Comparison of ENCODE assay signal across 11 cellular contexts in genomic region chr6:28635547-28636158, GRCh38.
DNase-seq lines count a peak whose midpoint lies in the region; ATAC-seq and TF ChIP-seq lines count a peak whose summit lies in the region.
"Had no signal": no experiment of that assay in that cellular context is flagged by ENCODE, and none has a peak within 500 bp of the region (broad histone marks: within the 10 kb centered on the region; RNA-seq: fewer than 3 reads in every experiment).

No MANE protein-coding gene starts in this region.

- H4K20me1 ChIP-seq in smooth muscle cell (ENCODE audit: low read depth): no peaks in the 10 kb centered on the region

- 3% methylated on average over 20 of the region's 20 CpGs for WGBS in smooth muscle cell (ENCODE audit: low lambda C conversion rate)

- H3K4me1 Mint-ChIP-seq in activated CD4-positive, alpha-beta T cell treated with anti-CD3 and anti-CD28 coated beads, Interleukin-2, amount 10 ng/mL, durations not matched to agents 24 days and 14 days: peaks cover 6% of the 10 kb centered on the region

- no peak overlapping the region for H3K9ac ChIP-seq in smooth muscle cell (ENCODE audit: low read depth)

- peaks cover 21% of the 10 kb centered on the region for H3K27me3 ChIP-seq in smooth muscle cell (ENCODE audit: low read depth)

- H3K9me3 ChIP-seq in smooth muscle cell (replicated peaks; ENCODE audit: low read depth): no peaks in the 10 kb centered on the region
- H3K9me3 ChIP-seq: Caco-2 had no signal

- H3K36me3 ChIP-seq in smooth muscle cell (ENCODE audit: low read depth): no peaks in the 10 kb centered on the region

- H3K27ac ChIP-seq in smooth muscle cell (ENCODE audit: low read depth): no peak overlapping the region

- DNase-seq in activated CD4-positive, alpha-beta T cell treated with anti-CD3 and anti-CD28 coated beads, Interleukin-2, amount 10 ng/mL, durations not matched to agents 24 days and 14 days: no peak
- DNase-seq in activated CD4-positive, alpha-beta T cell treated with anti-CD3 and anti-CD28 coated beads for 4 hours: no peak
- no peak for DNase-seq in fibroblast of pulmonary artery (ENCODE audit: low read depth)
- DNase-seq in smooth muscle cell (lab: John Stamatoyannopoulos, UW; ENCODE audit: unreplicated experiment): no peak
- DNase-seq in activated gamma-delta T cell treated with Interleukin-2 at 50 U/mL for 16 hours: no peak
- no peak for DNase-seq in NCI-H526 treated with DMSO at 0.1 percent for 48 hours (lab: John Stamatoyannopoulos, UW)
- DNase-seq: Caco-2; central memory CD4-positive, alpha-beta T cell had no signal

- peak overlapping the region; percentile 66 for H3K4me3 Mint-ChIP-seq in activated CD4-positive, alpha-beta T cell treated with anti-CD3 and anti-CD28 coated beads, Interleukin-2, amount 10 ng/mL, durations not matched to agents 24 days and 14 days
- H3K4me3 Mint-ChIP-seq: stimulated activated effector memory CD8-positive, alpha-beta T cell treated with anti-CD3 and anti-CD28 coated beads, Interleukin-12 subunit alpha, Interleukin-12 subunit beta, amount 100 ng/mL, for 72 hours had no signal

- peaks cover 13% of the 10 kb centered on the region for H3K9me3 Mint-ChIP-seq in activated CD4-positive, alpha-beta T cell treated with anti-CD3 and anti-CD28 coated beads, Interleukin-2, amount 10 ng/mL, durations not matched to agents 24 days and 14 days
- H3K9me3 Mint-ChIP-seq: stimulated activated effector memory CD8-positive, alpha-beta T cell treated with anti-CD3 and anti-CD28 coated beads, Interleukin-12 subunit alpha, Interleukin-12 subunit beta, amount 100 ng/mL, for 72 hours had no signal

- H3K4me3 ChIP-seq in fibroblast of pulmonary artery (replicated peaks; ENCODE audit: low read depth, low read length) (peak overlapping the region; percentile 47), smooth muscle cell (peak overlapping the region; percentile 54)

- no peaks in the 10 kb centered on the region for H3F3A ChIP-seq in smooth muscle cell (ENCODE audit: low read depth)

- peak overlapping the region; percentile 20 for H3K27ac Mint-ChIP-seq in activated CD4-positive, alpha-beta T cell treated with anti-CD3 and anti-CD28 coated beads, Interleukin-2, amount 10 ng/mL, durations not matched to agents 24 days and 14 days
- H3K27ac Mint-ChIP-seq: stimulated activated effector memory CD8-positive, alpha-beta T cell treated with anti-CD3 and anti-CD28 coated beads, Interleukin-12 subunit alpha, Interleukin-12 subunit beta, amount 100 ng/mL, for 72 hours had no signal

- H2AFZ ChIP-seq in smooth muscle cell (ENCODE audit: low read depth): peak overlapping the region; percentile 83

- TF ChIP-seq CTCF in fibroblast of pulmonary artery (IDR thresholded peaks at IDR 0.05; ENCODE audit: low read length, missing control alignments) (no peak), smooth muscle cell (IDR thresholded peaks at IDR 0.05; ENCODE audit: borderline replicate concordance, insufficient read depth, poor library complexity, severe bottlenecking) (no peak)

- no peaks in the 10 kb centered on the region for H3K4me1 ChIP-seq in smooth muscle cell (ENCODE audit: low read depth)
- H3K4me1 ChIP-seq: Caco-2 had no signal

- H3K27me3 Mint-ChIP-seq in activated CD4-positive, alpha-beta T cell treated with anti-CD3 and anti-CD28 coated beads, Interleukin-2, amount 10 ng/mL, durations not matched to agents 24 days and 14 days: peaks cover 58% of the 10 kb centered on the region

- ATAC-seq in SK-N-SH treated with all-trans-retinoic acid at 6 μM for 48 hours (peak; percentile 50), HG03139 (IDR thresholded peaks at IDR 0.05; ENCODE audit: unreplicated experiment) (no peak)
- ATAC-seq: stimulated activated effector memory CD8-positive, alpha-beta T cell treated with anti-CD3 and anti-CD28 coated beads, Interleukin-12 subunit alpha, Interleukin-12 subunit beta, amount 100 ng/mL, for 72 hours had no signal

- peak overlapping the region; percentile 92 for H3K4me2 ChIP-seq in smooth muscle cell

- no peaks in the 10 kb centered on the region for H3K36me3 Mint-ChIP-seq in activated CD4-positive, alpha-beta T cell treated with anti-CD3 and anti-CD28 coated beads, Interleukin-2, amount 10 ng/mL, durations not matched to agents 24 days and 14 days (ENCODE audit: low read depth)
- H3K36me3 Mint-ChIP-seq: stimulated activated effector memory CD8-positive, alpha-beta T cell treated with anti-CD3 and anti-CD28 coated beads, Interleukin-12 subunit alpha, Interleukin-12 subunit beta, amount 100 ng/mL, for 72 hours had no signal

- intact Hi-C loops in activated CD4-positive, alpha-beta T cell treated with anti-CD3 and anti-CD28 coated beads, Interleukin-2, amount 10 ng/mL, durations not matched to agents 24 days and 14 days (cut with micrococcal nuclease): no loop called here

- no peaks in the 10 kb centered on the region for H3K79me2 ChIP-seq in smooth muscle cell (ENCODE audit: low read depth)

TF ChIP-seq in SK-N-SH treated with all-trans-retinoic acid at 6 μM for 48 hours, 23 proteins besides CTCF, POLR2A, EP300 and RAD21:
- TF ChIP-seq, protein P1, sequence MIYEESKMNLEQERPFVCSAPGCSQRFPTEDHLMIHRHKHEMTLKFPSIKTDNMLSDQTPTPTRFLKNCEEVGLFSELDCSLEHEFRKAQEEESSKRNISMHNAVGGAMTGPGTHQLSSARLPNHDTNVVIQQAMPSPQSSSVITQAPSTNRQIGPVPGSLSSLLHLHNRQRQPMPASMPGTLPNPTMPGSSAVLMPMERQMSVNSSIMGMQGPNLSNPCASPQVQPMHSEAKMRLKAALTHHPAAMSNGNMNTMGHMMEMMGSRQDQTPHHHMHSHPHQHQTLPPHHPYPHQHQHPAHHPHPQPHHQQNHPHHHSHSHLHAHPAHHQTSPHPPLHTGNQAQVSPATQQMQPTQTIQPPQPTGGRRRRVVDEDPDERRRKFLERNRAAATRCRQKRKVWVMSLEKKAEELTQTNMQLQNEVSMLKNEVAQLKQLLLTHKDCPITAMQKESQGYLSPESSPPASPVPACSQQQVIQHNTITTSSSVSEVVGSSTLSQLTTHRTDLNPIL (CRISPR knock-in tag; IDR thresholded peaks at IDR 0.05; ENCODE audit: low read depth): no peak
- TF ChIP-seq ZNF70 (CRISPR knock-in tag; IDR thresholded peaks at IDR 0.05) (no peak), ISL1 (CRISPR knock-in tag; IDR thresholded peaks at IDR 0.05) (no peak)
TF ChIP-seq in SK-N-SH treated with all-trans-retinoic acid at 6 μM for 48 hours: peak in this region for 0.
